Comparison of ENCODE assay signal across 8 cellular contexts in the genomic region with DNA sequence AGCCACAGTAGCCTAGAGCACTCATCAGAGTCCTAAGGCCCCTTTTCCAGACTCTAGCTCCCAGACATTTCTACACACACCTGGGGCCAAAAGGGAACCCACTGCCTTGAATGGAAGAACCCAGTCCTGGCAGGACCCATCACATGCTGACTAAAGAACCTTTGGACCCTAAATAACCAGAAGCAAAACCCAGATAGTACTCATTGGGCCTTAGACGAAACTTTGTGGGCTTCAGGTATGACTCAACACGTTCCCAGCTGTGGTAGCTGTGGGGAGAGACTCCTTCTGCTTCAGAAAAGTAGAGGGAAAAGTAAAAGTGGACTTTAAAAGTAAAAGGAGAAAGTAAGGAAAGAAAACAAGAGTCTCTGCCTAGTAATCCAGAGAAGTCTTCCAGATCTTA.
"Had no signal": no experiment of that assay in that cellular context is flagged by ENCODE, and none has a peak within 500 bp of the region (broad histone marks: within the 10 kb centered on the region; RNA-seq: fewer than 3 reads in every experiment).

No MANE protein-coding gene starts in this region.

- ATAC-seq: GM23338, HepG2, K562 had no signal

- H3K4me2 ChIP-seq: GM23338 had no signal

- H3K27ac ChIP-seq: HL-60 had no signal

- H3K27ac Mint-ChIP-seq: GM23338, H9, HFFc6 had no signal

- H3K4me3 ChIP-seq: GM23338, K562 had no signal

- H3K4me3 Mint-ChIP-seq: GM23338, H9, HFFc6 had no signal

- H2AFZ ChIP-seq: GM23338 had no signal

- DNase-seq: H9, HCEC 1CT, HFFc6, KG1 had no signal

- H3K9me3 Mint-ChIP-seq: GM23338, HFFc6 had no signal
